16 cellular contexts compared by ENCODE assay signal in genomic region chr11:117287668-117288067, GRCh38. TPM values are rescaled to one million over a fixed set of nuclear protein-coding genes. Genes with fewer than 3 reads are reported as not detected.
DNase-seq lines count a peak whose midpoint lies in the region; ATAC-seq, FAIRE-seq and TF ChIP-seq lines count a peak whose summit lies in the region.
"Had no signal": no experiment of that assay in that cellular context is flagged by ENCODE, and none has a peak within 500 bp of the region (broad histone marks: within the 10 kb centered on the region; RNA-seq: fewer than 3 reads in every experiment).

No MANE protein-coding gene starts in this region.

- no peak for ATAC-seq in activated naive CD8-positive, alpha-beta T cell treated with anti-CD3 and anti-CD28 coated beads, Interleukin-2, amount 50 U/mL, for 24 hours
- ATAC-seq in mucosa of descending colon: peak; percentile 75
- no peak for ATAC-seq in HG02588 (IDR thresholded peaks at IDR 0.05; ENCODE audit: unreplicated experiment)
- ATAC-seq: HCT116 had no signal

- TF ChIP-seq CTCF in endothelial cell of umbilical vein (IDR thresholded peaks at IDR 0.05; ENCODE audit: extremely low read depth in 1 of 2, insufficient read depth in 1 of 2, low read depth in 1 of 2, low read length in 2 of 2): no peak
- no peak for TF ChIP-seq CTCF in mucosa of descending colon (IDR thresholded peaks at IDR 0.05)
- TF ChIP-seq CTCF in foreskin fibroblast (IDR thresholded peaks at IDR 0.05; ENCODE audit: low read depth, low read length): no peak

- H3K9me1 ChIP-seq in endothelial cell of umbilical vein (replicated peaks; ENCODE audit: control insufficient read depth, extremely low read depth, insufficient read depth, low read length): no peaks in the 10 kb centered on the region

- H3K4me3 ChIP-seq in endothelial cell of umbilical vein (replicated peaks in 1 of 3; ENCODE audit: insufficient read depth in 1 of 3, low read depth in 1 of 3, low read length in 3 of 3) (no peak overlapping the region), mucosa of descending colon (no peak overlapping the region), foreskin fibroblast (ENCODE audit: low read depth in 1 of 2, low read length in 2 of 2) (no peak overlapping the region)
- H3K4me3 ChIP-seq: GM23248 had no signal

- dilution Hi-C loops in endothelial cell of umbilical vein (cut with MboI; ENCODE audit: extremely low pct_ligation_motif_present, low sequenced_read_pairs): no loop called here

- intact Hi-C loops in endothelial cell of umbilical vein (cut with micrococcal nuclease) (no loop called here), mucosa of descending colon (cut with DNase I, micrococcal nuclease) (no loop called here)

- FAIRE-seq in endothelial cell of umbilical vein (lab: Jason Lieb, UNC): no peak
- FAIRE-seq: GM18507, H54 had no signal

- no peaks in the 10 kb centered on the region for H3K4me1 Mint-ChIP-seq in activated naive CD8-positive, alpha-beta T cell (ENCODE audit: low read depth)
- H3K4me1 Mint-ChIP-seq in activated naive CD8-positive, alpha-beta T cell treated with anti-CD3 and anti-CD28 coated beads, Interleukin-2, amount 50 U/mL, for 24 hours: no peaks in the 10 kb centered on the region

- H3K4me2 ChIP-seq in endothelial cell of umbilical vein (ENCODE audit: insufficient read depth, low read length): no peak overlapping the region

- no peak for DNase-seq in activated naive CD8-positive, alpha-beta T cell treated with anti-CD3 and anti-CD28 coated beads, Interleukin-2, amount 50 U/mL, for 24 hours
- DNase-seq in endothelial cell of umbilical vein (ENCODE audit: low read depth, low spot score) (peak; percentile 37), mucosa of descending colon (no peak), foreskin fibroblast (no peak), cerebellar nuclear complex (lab: John Stamatoyannopoulos, UW) (no peak), caudate nucleus (lab: John Stamatoyannopoulos, UW) (no peak)
- DNase-seq: Calu3, DMS 273 treated with DMSO at 0.1 percent for 48 hours, GM23248 had no signal

- no peaks in the 10 kb centered on the region for H3K4me1 ChIP-seq in endothelial cell of umbilical vein (ENCODE audit: control insufficient read depth, extremely low read depth, insufficient read depth, low read length)
- H3K4me1 ChIP-seq in mucosa of descending colon (ENCODE audit: low read depth): no peaks in the 10 kb centered on the region

- H3K27ac ChIP-seq in endothelial cell of umbilical vein (ENCODE audit: insufficient read depth, low read depth, low read length) (no peak overlapping the region), caudate nucleus (ENCODE audit: low read depth, low read length) (no peak overlapping the region)
- H3K27ac ChIP-seq: 22Rv1, GM23248 had no signal

- no peaks in the 10 kb centered on the region for H3K27me3 Mint-ChIP-seq in activated naive CD8-positive, alpha-beta T cell
- no peaks in the 10 kb centered on the region for H3K27me3 Mint-ChIP-seq in activated naive CD8-positive, alpha-beta T cell treated with anti-CD3 and anti-CD28 coated beads, Interleukin-2, amount 50 U/mL, for 24 hours

- BruUV-seq in endothelial cell of umbilical vein (replicated peaks; lab: Mats Ljungman, UMichigan): no TSS peak

- no peak overlapping the region for H2AFZ ChIP-seq in endothelial cell of umbilical vein (ENCODE audit: low read depth, low read length)
- H2AFZ ChIP-seq: GM23248 had no signal

- H3K9ac ChIP-seq in endothelial cell of umbilical vein (replicated peaks; ENCODE audit: extremely low read depth, insufficient read depth, low read length): no peak overlapping the region
- H3K9ac ChIP-seq: GM23248 had no signal

- POLR2A ChIA-PET in endothelial cell of umbilical vein (lab: Charles Lee): no interaction called here

- no peak overlapping the region for H3K4me3 Mint-ChIP-seq in activated naive CD8-positive, alpha-beta T cell
- H3K4me3 Mint-ChIP-seq in activated naive CD8-positive, alpha-beta T cell treated with anti-CD3 and anti-CD28 coated beads, Interleukin-2, amount 50 U/mL, for 24 hours: no peak overlapping the region
- H3K4me3 Mint-ChIP-seq: CD14-positive monocyte had no signal

- CTCF ChIA-PET in endothelial cell of umbilical vein (lab: Charles Lee): interaction anchor here (1.3 kb wide), 2 partner anchors 20 to 28 kb away, joined by 3 to 4 read pairs; partner anchors contain the start of gene BACE1

- no peaks in the 10 kb centered on the region for H4K20me1 ChIP-seq in endothelial cell of umbilical vein (replicated peaks; ENCODE audit: control insufficient read depth, extremely low read depth, insufficient read depth, low read length)

- H3K9me3 Mint-ChIP-seq in activated naive CD8-positive, alpha-beta T cell (ENCODE audit: low read depth): no peaks in the 10 kb centered on the region
- no peaks in the 10 kb centered on the region for H3K9me3 Mint-ChIP-seq in activated naive CD8-positive, alpha-beta T cell treated with anti-CD3 and anti-CD28 coated beads, Interleukin-2, amount 50 U/mL, for 24 hours
- H3K9me3 Mint-ChIP-seq: CD14-positive monocyte had no signal

- TF ChIP-seq POLR2A in endothelial cell of umbilical vein (IDR thresholded peaks at IDR 0.05; ENCODE audit: low read depth, low read length): no peak

- no peaks in the 10 kb centered on the region for H3K79me2 ChIP-seq in endothelial cell of umbilical vein (ENCODE audit: control insufficient read depth, insufficient read depth, low read length)

- H3K9me3 ChIP-seq in endothelial cell of umbilical vein (replicated peaks; ENCODE audit: control insufficient read depth, insufficient read depth, low read length) (no peaks in the 10 kb centered on the region), mucosa of descending colon (no peaks in the 10 kb centered on the region)

- H3K36me3 ChIP-seq in endothelial cell of umbilical vein (ENCODE audit: control insufficient read depth in 2 of 2, extremely low read depth in 1 of 2, insufficient read depth in 2 of 2, low read length in 2 of 2) (peaks cover 7 to 16% of the 10 kb centered on the region in 2 experiments), mucosa of descending colon (ENCODE audit: low read depth) (no peaks in the 10 kb centered on the region)

- peak overlapping the region; percentile 46 for H3K27ac Mint-ChIP-seq in activated naive CD8-positive, alpha-beta T cell
- no peak overlapping the region for H3K27ac Mint-ChIP-seq in activated naive CD8-positive, alpha-beta T cell treated with anti-CD3 and anti-CD28 coated beads, Interleukin-2, amount 50 U/mL, for 24 hours

- no peaks in the 10 kb centered on the region for H3K27me3 ChIP-seq in endothelial cell of umbilical vein (ENCODE audit: control insufficient read depth in 2 of 2, insufficient read depth in 2 of 2, low read length in 2 of 2)

- peaks cover 10% of the 10 kb centered on the region for H3K36me3 Mint-ChIP-seq in activated naive CD8-positive, alpha-beta T cell
- peaks cover 12% of the 10 kb centered on the region for H3K36me3 Mint-ChIP-seq in activated naive CD8-positive, alpha-beta T cell treated with anti-CD3 and anti-CD28 coated beads, Interleukin-2, amount 50 U/mL, for 24 hours (ENCODE audit: low read depth)

RNA-seq across cellular contexts. Expression of gene BACE1-AS, which starts 3.5 kb away (rescaled TPM):
- total RNA-seq in endothelial cell of umbilical vein (6.1 and 7.6 TPM in 2 replicates), mucosa of descending colon (10 to 100 TPM in 1 of 3 donors, 1 to 10 TPM in 2; 6.9 to 11.3 (median 7.4) TPM)
- polyA plus RNA-seq in endothelial cell of umbilical vein: 8.1 and 9.3 TPM in 2 replicates
- polyA plus RNA-seq in endothelial cell of umbilical vein (2011; cell fraction: cytosol; rRNA removed): 4.5 and 5.3 TPM in 2 replicates
- 13.0 and 13.3 TPM in 2 replicates for polyA plus RNA-seq in endothelial cell of umbilical vein (2011; cell fraction: nucleus; rRNA removed)
- polyA plus RNA-seq in endothelial cell of umbilical vein (2012): 4.1 and 5.1 TPM in 2 replicates
- 12.8 and 15.6 TPM in 2 replicates for polyA minus RNA-seq in endothelial cell of umbilical vein
- polyA minus RNA-seq in endothelial cell of umbilical vein (2011; cell fraction: cytosol; rRNA and poly(A)+ RNA removed): 3.2 TPM
- polyA minus RNA-seq in endothelial cell of umbilical vein (2011; cell fraction: nucleus; rRNA and poly(A)+ RNA removed): 7.8 and 10.6 TPM in 2 replicates
- polyA plus RNA-seq: CD14-positive monocyte had no signal

RNA-seq across cellular contexts. Expression of gene BACE1, which starts 28.4 kb away (rescaled TPM):
- total RNA-seq in endothelial cell of umbilical vein (28.8 and 29.3 TPM in 2 replicates), mucosa of descending colon (10 to 100 TPM in 2 of 3 donors, 1 to 10 TPM in 1; 7.8 to 23.0 (median 10.2) TPM)
- 28.4 and 29.6 TPM in 2 replicates for polyA plus RNA-seq in endothelial cell of umbilical vein
- 25.5 and 28.1 TPM in 2 replicates for polyA plus RNA-seq in endothelial cell of umbilical vein (2011; cell fraction: cytosol; rRNA removed)
- 37.5 and 46.1 TPM in 2 replicates for polyA plus RNA-seq in endothelial cell of umbilical vein (2011; cell fraction: nucleus; rRNA removed)
- polyA plus RNA-seq in endothelial cell of umbilical vein (2012): 37.2 and 41.4 TPM in 2 replicates
- polyA minus RNA-seq in endothelial cell of umbilical vein: 65.3 and 79.4 TPM in 2 replicates
- 8.1 TPM for polyA minus RNA-seq in endothelial cell of umbilical vein (2011; cell fraction: cytosol; rRNA and poly(A)+ RNA removed)
- 12.7 and 21.8 TPM in 2 replicates for polyA minus RNA-seq in endothelial cell of umbilical vein (2011; cell fraction: nucleus; rRNA and poly(A)+ RNA removed)

RNA-seq across cellular contexts. Expression of gene CEP164, which starts 40.0 kb away (rescaled TPM):
- total RNA-seq in endothelial cell of umbilical vein: 39.5 and 48.4 TPM in 2 replicates
- 21.3 and 22.7 TPM in 2 replicates for polyA plus RNA-seq in endothelial cell of umbilical vein
- polyA plus RNA-seq in endothelial cell of umbilical vein (2011; cell fraction: cytosol; rRNA removed): 18.7 and 19.0 TPM in 2 replicates
- polyA plus RNA-seq in endothelial cell of umbilical vein (2011; cell fraction: nucleus; rRNA removed): 109 and 123 TPM in 2 replicates
- 30.9 and 34.4 TPM in 2 replicates for polyA plus RNA-seq in endothelial cell of umbilical vein (2012)
- 43.5 and 49.1 TPM in 2 replicates for polyA minus RNA-seq in endothelial cell of umbilical vein
- 6.8 TPM for polyA minus RNA-seq in endothelial cell of umbilical vein (2011; cell fraction: cytosol; rRNA and poly(A)+ RNA removed)
- 32.4 and 39.9 TPM in 2 replicates for polyA minus RNA-seq in endothelial cell of umbilical vein (2011; cell fraction: nucleus; rRNA and poly(A)+ RNA removed)
- total RNA-seq in mucosa of descending colon: 10 to 100 TPM; 13.8 to 26.2 (median 17.3) TPM

RNA-seq across cellular contexts. Expression of gene RNF214, which starts 55.2 kb away (rescaled TPM):
- total RNA-seq in endothelial cell of umbilical vein: 26.1 and 28.2 TPM in 2 replicates
- polyA plus RNA-seq in endothelial cell of umbilical vein: 24.3 and 26.1 TPM in 2 replicates
- polyA plus RNA-seq in endothelial cell of umbilical vein (2011; cell fraction: cytosol; rRNA removed): 14.3 and 15.1 TPM in 2 replicates
- polyA plus RNA-seq in endothelial cell of umbilical vein (2011; cell fraction: nucleus; rRNA removed): 32.0 and 34.5 TPM in 2 replicates
- 13.6 and 13.7 TPM in 2 replicates for polyA plus RNA-seq in endothelial cell of umbilical vein (2012)
- polyA minus RNA-seq in endothelial cell of umbilical vein: 32.4 and 34.5 TPM in 2 replicates
- polyA minus RNA-seq in endothelial cell of umbilical vein (2011; cell fraction: cytosol; rRNA and poly(A)+ RNA removed): 7.1 TPM
- 19.2 and 20.7 TPM in 2 replicates for polyA minus RNA-seq in endothelial cell of umbilical vein (2011; cell fraction: nucleus; rRNA and poly(A)+ RNA removed)
- 10 to 100 TPM; 22.0 to 38.1 (median 25.4) TPM for total RNA-seq in mucosa of descending colon

RNA-seq across cellular contexts. Expression of gene PCSK7, which starts 55.8 kb away (rescaled TPM):
- 68.0 and 72.7 TPM in 2 replicates for total RNA-seq in endothelial cell of umbilical vein
- polyA plus RNA-seq in endothelial cell of umbilical vein: 40.8 and 43.2 TPM in 2 replicates
- 35.5 and 39.8 TPM in 2 replicates for polyA plus RNA-seq in endothelial cell of umbilical vein (2011; cell fraction: cytosol; rRNA removed)
- 123 and 126 TPM in 2 replicates for polyA plus RNA-seq in endothelial cell of umbilical vein (2011; cell fraction: nucleus; rRNA removed)
- polyA plus RNA-seq in endothelial cell of umbilical vein (2012): 40.9 and 41.6 TPM in 2 replicates
- 58.7 and 60.5 TPM in 2 replicates for polyA minus RNA-seq in endothelial cell of umbilical vein
- polyA minus RNA-seq in endothelial cell of umbilical vein (2011; cell fraction: cytosol; rRNA and poly(A)+ RNA removed): 13.3 TPM
- polyA minus RNA-seq in endothelial cell of umbilical vein (2011; cell fraction: nucleus; rRNA and poly(A)+ RNA removed): 45.2 and 48.0 TPM in 2 replicates
- 100 to 1,000 TPM; 138 to 252 (median 181) TPM for total RNA-seq in mucosa of descending colon
